Comparison of ENCODE assay signal across 18 cellular contexts in genomic region chr20:3446779-3447178, GRCh38.
"Had no signal": no experiment of that assay in that cellular context is flagged by ENCODE, and none has a peak within 500 bp of the region (broad histone marks: within the 10 kb centered on the region; RNA-seq: fewer than 3 reads in every experiment).

No MANE protein-coding gene starts in this region.

- H3K9me3 ChIP-seq: colonic mucosa, gastrocnemius medialis, heart left ventricle, sigmoid colon, stomach, testis had no signal

- H3K36me3 ChIP-seq: colonic mucosa, gastrocnemius medialis, heart left ventricle, neural progenitor cell, sigmoid colon, stomach had no signal

- H3K4me1 Mint-ChIP-seq: activated naive CD4-positive, alpha-beta T cell treated with anti-CD3 and anti-CD28 coated beads, Interleukin-2, amount 50 U/mL, for 24 hours had no signal

- H3K9ac ChIP-seq: neural progenitor cell had no signal

- H3K9me3 Mint-ChIP-seq: activated CD4-positive, alpha-beta memory T cell treated with anti-CD3 and anti-CD28 coated beads for 36 hours; activated naive CD4-positive, alpha-beta T cell treated with anti-CD3 and anti-CD28 coated beads, Interleukin-2, amount 50 U/mL, for 24 hours; activated T-cell treated with anti-CD3 and anti-CD28 coated beads, Interleukin-2, amount 50 U/mL, for 4 hours had no signal

- ATAC-seq: activated T-cell treated with anti-CD3 and anti-CD28 coated beads, Interleukin-2, amount 50 U/mL, for 4 hours; gastrocnemius medialis; heart left ventricle; left cardiac atrium had no signal

- DNase-seq: activated CD4-positive, alpha-beta memory T cell treated with anti-CD3 and anti-CD28 coated beads for 36 hours; activated effector memory CD4-positive, alpha-beta T cell treated with Interleukin-2 at 50 U/mL for 16 hours; activated T-cell treated with anti-CD3 and anti-CD28 coated beads, Interleukin-2, amount 50 U/mL, for 4 hours; caudate nucleus; colonic mucosa; effector CD4-positive, alpha-beta T cell; gastrocnemius medialis; heart left ventricle; left cardiac atrium; sigmoid colon; stimulated activated CD4-positive, alpha-beta T cell treated with anti-CD3 and anti-CD28 coated beads, Interleukin-12 subunit alpha, Interleukin-12 subunit beta, amount 100 ng/mL, for 4 hours; stimulated activated CD4-positive, alpha-beta T cell treated with anti-CD3 and anti-CD28 coated beads, Interleukin-2, amount 100 ng/mL, for 24 hours; stomach; testis had no signal

- H3K27ac Mint-ChIP-seq: activated CD4-positive, alpha-beta memory T cell treated with anti-CD3 and anti-CD28 coated beads for 36 hours; neural progenitor cell had no signal

- H3K4me3 ChIP-seq: colonic mucosa, gastrocnemius medialis, heart left ventricle, lung, neural progenitor cell, sigmoid colon, stomach, testis had no signal

- H3K27me3 ChIP-seq: gastrocnemius medialis, heart left ventricle, neural progenitor cell, sigmoid colon, stomach, testis had no signal

- H3K27ac ChIP-seq: colonic mucosa, gastrocnemius medialis, heart left ventricle, neural progenitor cell, sigmoid colon, stomach, testis, VCaP had no signal

- H3K36me3 Mint-ChIP-seq: activated CD4-positive, alpha-beta memory T cell treated with anti-CD3 and anti-CD28 coated beads for 36 hours; activated naive CD4-positive, alpha-beta T cell treated with anti-CD3 and anti-CD28 coated beads, Interleukin-2, amount 50 U/mL, for 24 hours; neural progenitor cell had no signal

- H3K4me1 ChIP-seq: colonic mucosa, heart left ventricle, sigmoid colon, testis had no signal

- H3K4me3 Mint-ChIP-seq: activated CD4-positive, alpha-beta memory T cell treated with anti-CD3 and anti-CD28 coated beads for 36 hours; activated naive CD4-positive, alpha-beta T cell treated with anti-CD3 and anti-CD28 coated beads, Interleukin-2, amount 50 U/mL, for 24 hours; activated T-cell treated with anti-CD3 and anti-CD28 coated beads, Interleukin-2, amount 50 U/mL, for 4 hours; neural progenitor cell had no signal
